In the genomic region with DNA sequence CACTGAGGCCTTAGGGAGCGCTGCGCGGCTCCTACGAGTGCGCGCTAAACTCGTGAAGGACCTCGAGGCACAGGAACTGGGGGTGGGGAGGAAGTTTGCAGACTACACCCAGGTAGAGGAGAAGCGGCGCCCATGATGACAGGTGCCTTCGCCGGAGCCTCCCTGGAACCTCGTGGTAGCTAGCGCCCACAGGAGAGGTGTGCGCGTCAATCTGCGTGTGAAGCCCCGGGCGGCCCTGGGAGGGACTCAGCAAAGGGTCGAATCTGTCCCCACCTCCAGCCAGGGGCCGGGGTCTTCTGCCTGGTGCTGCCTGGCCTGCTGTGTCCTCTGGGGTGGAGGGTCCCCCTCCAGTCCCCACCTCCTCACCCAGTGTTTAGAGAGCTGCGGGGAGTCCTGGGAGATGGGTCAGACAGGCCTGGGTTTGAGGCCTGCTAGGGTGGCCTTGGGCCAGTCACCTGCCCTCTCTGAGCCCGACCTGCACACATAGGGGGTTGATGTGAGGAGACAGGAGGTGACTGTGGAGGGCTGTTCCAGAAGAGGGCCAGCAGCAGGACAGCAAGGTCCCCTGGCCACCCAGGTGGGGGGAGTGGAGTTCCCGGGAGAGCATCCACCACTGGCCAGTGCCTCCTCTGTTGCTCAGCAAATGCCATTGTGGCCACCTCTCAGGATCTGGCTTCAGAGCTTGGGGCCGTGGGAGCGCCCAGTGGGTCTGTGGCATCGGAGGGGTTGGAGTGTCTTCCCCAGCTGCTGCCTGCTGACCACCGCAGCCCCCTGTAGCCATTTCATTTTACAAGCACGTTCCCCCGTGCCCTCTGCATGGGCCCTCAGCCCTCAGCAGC, we compare ENCODE assay signal across 16 cellular contexts. TPM values are rescaled to one million over a fixed set of nuclear protein-coding genes. Genes with fewer than 3 reads are reported as not detected.
DNase-seq lines count a peak whose midpoint lies in the region; ATAC-seq, FAIRE-seq and TF ChIP-seq lines count a peak whose summit lies in the region.
"Had no signal": no experiment of that assay in that cellular context is flagged by ENCODE, and none has a peak within 500 bp of the region (broad histone marks: within the 10 kb centered on the region; RNA-seq: fewer than 3 reads in every experiment).

No MANE protein-coding gene starts in this region.

- no peaks in the 10 kb centered on the region for H3K9me3 Mint-ChIP-seq in Calu3 (ENCODE audit: low read depth, unreplicated experiment)
- H3K9me3 Mint-ChIP-seq: activated T-helper 1 cell treated with anti-CD3 and anti-CD28 coated beads, Interleukin-12 subunit alpha, Interleukin-12 subunit beta, Interleukin-2, Interleukin-4 antibody, amounts not matched to agents 30 ng/mL and 10 ng/mL and 1 ng/mL, durations not matched to agents 14 hours and 24 hours and 36 hours; CD4-positive, alpha-beta T cell had no signal

- H3K27ac Mint-ChIP-seq in Calu3 (ENCODE audit: unreplicated experiment), result no peak overlapping the region
- H3K27ac Mint-ChIP-seq: activated T-helper 1 cell treated with anti-CD3 and anti-CD28 coated beads, Interleukin-12 subunit alpha, Interleukin-12 subunit beta, Interleukin-2, Interleukin-4 antibody, amounts not matched to agents 30 ng/mL and 10 ng/mL and 1 ng/mL, durations not matched to agents 14 hours and 24 hours and 36 hours; brain; CD4-positive, alpha-beta T cell had no signal

- 85% methylated on average over 30 of the region's 30 CpGs for WGBS in HUES64
- 52 to 64% (median 62%) methylated on average over 20 to 30 of the region's 30 CpGs for WGBS in heart left ventricle, 4 donors
- 54 to 60% (median 54%) methylated on average over 29 to 30 of the region's 30 CpGs for WGBS in psoas muscle, 3 donors

- H3K9ac ChIP-seq in HUES64 (ENCODE audit: low read depth, low read length), result no peak overlapping the region

- intact Hi-C loops in Calu3 (cut with micrococcal nuclease; ENCODE audit: unreplicated experiment) (no loop called here), heart left ventricle (cut with DNase I) (no loop called here), psoas muscle (cut with DNase I) (no loop called here)

- FAIRE-seq in GM12891 (lab: Jason Lieb, UNC), result no peak

- H3K27me3 ChIP-seq in HUES64 (ENCODE audit: insufficient read depth, low read length) (peaks cover 56% of the 10 kb centered on the region), heart left ventricle (peaks cover 19 to 81% (median 39%) of the 10 kb centered on the region in 9 donors), psoas muscle (ENCODE audit: insufficient read depth in 3 of 3, low read length in 2 of 3) (peaks cover 0 to 80% (median 38%) of the 10 kb centered on the region in 3 donors)

- TF ChIP-seq POLR2A in heart left ventricle (IDR thresholded peaks at IDR 0.05) (no peak), GM12891 (IDR thresholded peaks at IDR 0.05; ENCODE audit: low read depth, low read length) (no peak)

- no peak for TF ChIP-seq CTCF in Calu3 (IDR thresholded peaks at IDR 0.05; ENCODE audit: unreplicated experiment)
- TF ChIP-seq CTCF in heart left ventricle (IDR thresholded peaks at IDR 0.05), result no peak
- no peak for TF ChIP-seq CTCF in psoas muscle (IDR thresholded peaks at IDR 0.05)

- H3K36me3 ChIP-seq in HUES64 (ENCODE audit: insufficient read depth, low read length) (no peaks in the 10 kb centered on the region), heart left ventricle (no peaks in the 10 kb centered on the region), psoas muscle (ENCODE audit: insufficient read depth in 1 of 2, low read depth in 1 of 2) (no peaks in the 10 kb centered on the region)
- H3K36me3 ChIP-seq: heart right ventricle, SJSA1 had no signal

- CTCF ChIA-PET in Calu3 (lab: Charles Lee), result no interaction called here

- H3K4me3 ChIP-seq in HUES64 (ENCODE audit: low read length) (peak overlapping the region; percentile 50; the same call in 1 of the 2 replicates), heart left ventricle (peak overlapping the region in 1 of 12 donors; percentile 13), psoas muscle (no peak overlapping the region)
- H3K4me3 ChIP-seq: SJSA1 had no signal

- H3K9me3 ChIP-seq in HUES64 (ENCODE audit: insufficient read depth, low read depth, low read length), result peaks cover 2% of the 10 kb centered on the region; the same call in 1 of the 2 replicates
- peaks cover 0 to 5% (median 0%) of the 10 kb centered on the region in 12 donors for H3K9me3 ChIP-seq in heart left ventricle
- H3K9me3 ChIP-seq in psoas muscle, result peaks cover 1% of the 10 kb centered on the region
- H3K9me3 ChIP-seq: SJSA1 had no signal

- peaks cover 16% of the 10 kb centered on the region for H3K36me3 Mint-ChIP-seq in Calu3 (ENCODE audit: insufficient read depth, unreplicated experiment)
- H3K36me3 Mint-ChIP-seq: brain had no signal

- DNase-seq in Calu3 (peak; percentile 1), heart left ventricle (peak in 3 of 5 donors; percentile 14 to 54 (median 19)), psoas muscle (peak; percentile 18 to 38), GM12891 (ENCODE audit: insufficient read length, low spot score) (no peak)
- no peak for DNase-seq in activated naive CD4-positive, alpha-beta T cell (lab: John Stamatoyannopoulos, UW)
- DNase-seq in activated CD4-positive, alpha-beta T cell treated with anti-CD3 and anti-CD28 coated beads for 1 hour, result no peak
- DNase-seq: activated CD4-positive, CD25-positive, alpha-beta regulatory T cell; mesendoderm; NCI-H187; NCI-H82 had no signal

- H3K27me3 Mint-ChIP-seq in Calu3 (ENCODE audit: unreplicated experiment), result peaks cover 69% of the 10 kb centered on the region

- no peaks in the 10 kb centered on the region for H3K4me1 ChIP-seq in HUES64 (ENCODE audit: insufficient read depth, low read length)
- H3K4me1 ChIP-seq in heart left ventricle, result peaks cover 0 to 18% (median 4%) of the 10 kb centered on the region in 12 donors
- H3K4me1 ChIP-seq in psoas muscle, result no peaks in the 10 kb centered on the region

- no TSS peak for BruUV-seq in Calu3 (replicated peaks; lab: Mats Ljungman, UMichigan)

- ATAC-seq in heart left ventricle (no peak), psoas muscle (no peak)

- no peaks in the 10 kb centered on the region for H3K4me1 Mint-ChIP-seq in Calu3 (ENCODE audit: low read depth, unreplicated experiment)
- H3K4me1 Mint-ChIP-seq: brain had no signal

- H3K4me3 Mint-ChIP-seq in Calu3 (ENCODE audit: low read depth, unreplicated experiment), result peak overlapping the region; percentile 69
- H3K4me3 Mint-ChIP-seq: activated T-helper 1 cell treated with anti-CD3 and anti-CD28 coated beads, Interleukin-12 subunit alpha, Interleukin-12 subunit beta, Interleukin-2, Interleukin-4 antibody, amounts not matched to agents 30 ng/mL and 10 ng/mL and 1 ng/mL, durations not matched to agents 14 hours and 24 hours and 36 hours had no signal

- H3K27ac ChIP-seq in HUES64 (ENCODE audit: low read depth, low read length) (no peak overlapping the region), heart left ventricle (no peak overlapping the region), psoas muscle (no peak overlapping the region)
- H3K27ac ChIP-seq: heart right ventricle, SJSA1 had no signal

TF ChIP-seq in GM12891, 5 proteins besides CTCF, POLR2A, EP300 and RAD21:
- no peak for TF ChIP-seq PAX5 (IDR thresholded peaks at IDR 0.05; ENCODE audit: insufficient read depth, low read length, severe bottlenecking)
- TF ChIP-seq POLR2AphosphoS5 (IDR thresholded peaks at IDR 0.05; ENCODE audit: low read depth, low read length), result no peak
- TF ChIP-seq SPI1 (IDR thresholded peaks at IDR 0.05; ENCODE audit: low read depth, low read length), result no peak
- no peak for TF ChIP-seq POU2F2 (IDR thresholded peaks at IDR 0.05; ENCODE audit: low read depth, low read length)
- TF ChIP-seq TAF1 (IDR thresholded peaks at IDR 0.05; ENCODE audit: low read depth, low read length), result no peak

RNA-seq across cellular contexts. Expression of gene KIF26A, which starts 20.2 kb away (rescaled TPM):
- total RNA-seq in Calu3 (2022) (0.07 TPM in 2 replicates), heart left ventricle (10 to 100 TPM in 2 of 9 donors, 1 to 10 TPM in 7; 4.9 to 12.6 (median 7.8) TPM), psoas muscle (1 to 10 TPM; 1.8 to 3.2 (median 2.3) TPM)
- 27.0 TPM for polyA plus RNA-seq in HUES64 (2013, experiment 1 of 2)
- polyA plus RNA-seq in HUES64 (2013, experiment 2 of 2), result 21.0 TPM
- polyA plus RNA-seq in heart left ventricle (1 to 10 TPM; 5.0 to 8.0 TPM), psoas muscle (1 to 10 TPM in 2 of 3 donors, under 1 TPM in 1; 0.99 to 1.6 (median 1.4) TPM)
- polyA plus RNA-seq in GM12891 (2012; ENCODE audit: low read depth, missing spikeins), result 0.03 TPM

RNA-seq across cellular contexts. Expression of gene ASPG, which starts 32.7 kb away (rescaled TPM):
- total RNA-seq in Calu3 (2022) (not detected in 2 replicates), heart left ventricle (10 to 100 TPM in 7 of 9 donors, 1 to 10 TPM in 2; 6.0 to 54.6 (median 16.3) TPM), psoas muscle (under 1 TPM in 3 of 4 donors, not detected in 1; 0.15 to 0.84 (median 0.51) TPM)
- 0.55 TPM for polyA plus RNA-seq in HUES64 (2013, experiment 1 of 2)
- polyA plus RNA-seq in HUES64 (2013, experiment 2 of 2), result 0.32 TPM
- polyA plus RNA-seq in heart left ventricle (10 to 100 TPM in 1 of 2 donors, 1 to 10 TPM in 1; 3.2 to 16.3 TPM), psoas muscle (under 1 TPM; 0.04 to 0.61 (median 0.06) TPM)
- not detected for polyA plus RNA-seq in GM12891 (2012; ENCODE audit: low read depth, missing spikeins)
- total RNA-seq: activated T-helper 1 cell treated with anti-CD3 and anti-CD28 coated beads, Interleukin-12 subunit alpha, Interleukin-12 subunit beta, Interleukin-2, Interleukin-4 antibody, amounts not matched to agents 30 ng/mL and 10 ng/mL and 1 ng/mL, durations not matched to agents 14 hours and 24 hours and 36 hours; CD4-positive, alpha-beta T cell; SJSA1 had no signal

Comparison
In these comparisons a context has a peak if more than half of its experiments do, and no peak if none do; other contexts are left out.
1. DNase-seq: peak in Calu3 (single experiment), heart left ventricle (3 of 5) and psoas muscle (2 of 2); none in activated naive CD4-positive, alpha-beta T cell (0 of 4), GM12891 (single experiment) and activated CD4-positive, alpha-beta T cell treated with anti-CD3 and anti-CD28 coated beads for 1 hour (single experiment).